23 cellular contexts compared by ENCODE assay signal in the genomic region with DNA sequence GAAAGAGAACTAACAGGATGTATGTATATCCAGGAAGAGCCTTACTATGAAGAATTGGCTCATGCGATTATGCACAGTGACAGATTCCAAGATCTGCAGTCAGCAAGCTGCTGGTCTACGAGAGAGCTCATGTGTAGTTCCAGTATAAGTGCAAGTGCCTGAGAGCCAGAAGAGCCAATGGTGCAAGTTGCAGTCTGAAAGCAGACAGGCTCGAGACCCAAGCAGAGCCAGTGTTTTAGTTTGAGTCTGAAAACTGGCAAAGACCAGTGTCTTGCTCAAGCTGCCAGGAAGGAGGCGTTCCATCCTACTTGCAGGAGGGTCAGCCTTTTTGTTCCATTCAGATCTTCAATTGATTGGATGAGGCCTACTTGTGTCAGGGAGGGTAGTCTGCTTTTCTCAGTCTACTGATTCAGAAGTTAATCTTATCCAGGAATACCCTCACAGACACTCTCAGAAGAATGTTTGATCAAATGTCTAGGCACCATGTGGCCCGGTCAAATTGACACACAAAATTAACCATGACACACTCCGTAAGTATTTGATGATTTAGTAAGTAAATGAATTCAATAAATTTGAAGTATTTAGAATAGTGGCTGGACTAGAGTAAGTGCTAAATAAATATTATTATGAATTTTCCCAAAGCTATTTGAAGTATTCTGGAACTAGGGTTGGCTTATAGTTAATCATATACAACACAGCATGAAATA.
"Had no signal": no experiment of that assay in that cellular context is flagged by ENCODE, and none has a peak within 500 bp of the region (broad histone marks: within the 10 kb centered on the region; RNA-seq: fewer than 3 reads in every experiment).

No MANE protein-coding gene starts in this region.

- H3K27ac Mint-ChIP-seq: activated CD4-positive, alpha-beta T cell treated with anti-CD3 and anti-CD28 coated beads, Interleukin-2, amount 10 ng/mL, durations not matched to agents 7 days and 5 days; activated T-cell treated with anti-CD3 and anti-CD28 coated beads, Interleukin-2, amount 50 U/mL, for 72 hours; immature natural killer cell; nephron progenitor cell; T-helper 1 cell treated with Interleukin-12 subunit alpha and Interleukin-12 subunit beta and Interleukin-4 antibody, amounts not matched to agents 30 μg/mL and 1 μg/mL, for 36 hours had no signal

- H3K36me3 ChIP-seq: breast epithelium, gastroesophageal sphincter, heart right ventricle, tibial nerve had no signal

- H3K4me1 ChIP-seq: breast epithelium, gastroesophageal sphincter, tibial nerve had no signal

- H3K4me1 Mint-ChIP-seq: activated CD4-positive, alpha-beta T cell treated with anti-CD3 and anti-CD28 coated beads, Interleukin-2, amount 10 ng/mL, durations not matched to agents 7 days and 5 days; immature natural killer cell; nephron progenitor cell had no signal

- DNase-seq: activated CD4-positive, alpha-beta T cell treated with anti-CD3 and anti-CD28 coated beads, Interleukin-2, amount 10 ng/mL, durations not matched to agents 7 days and 5 days; activated CD8-positive, alpha-beta memory T cell treated with anti-CD3 and anti-CD28 coated beads, Interleukin-2, amount 50 U/mL, for 4 hours; activated effector memory CD4-positive, alpha-beta T cell treated with anti-CD3 and anti-CD28 coated beads, Interleukin-2, amount 50 U/mL, for 16 hours; activated naive CD4-positive, alpha-beta T cell treated with anti-CD3 and anti-CD28 coated beads, Interleukin-2, amount 50 U/mL, for 16 hours; activated T-cell treated with anti-CD3 and anti-CD28 coated beads, Interleukin-2, amount 50 U/mL, for 72 hours; aorta; cortex of kidney; erythroblast; heart right ventricle; immature natural killer cell; nephron progenitor cell; occipital lobe; retina; stimulated activated CD4-positive, alpha-beta T cell treated with anti-CD3 and anti-CD28 coated beads, Interleukin-12 subunit alpha, Interleukin-12 subunit beta, amount 100 ng/mL, for 4 hours; stimulated activated CD4-positive, alpha-beta T cell treated with anti-CD3 and anti-CD28 coated beads, Interleukin-1b, Interleukin-23, amount 100 ng/mL, for 48 hours; stimulated activated naive CD8-positive, alpha-beta T cell treated with anti-CD3 and anti-CD28 coated beads, Interleukin-15, Interleukin-2, amounts not matched to agents 100 U/mL and 50 U/mL, for 24 hours; substantia nigra had no signal

- ATAC-seq: activated T-cell treated with anti-CD3 and anti-CD28 coated beads, Interleukin-2, amount 50 U/mL, for 72 hours; gastroesophageal sphincter; heart right ventricle; stimulated activated naive CD8-positive, alpha-beta T cell treated with anti-CD3 and anti-CD28 coated beads, Interleukin-15, Interleukin-2, amounts not matched to agents 100 U/mL and 50 U/mL, for 24 hours had no signal

- H3K9me3 ChIP-seq: breast epithelium, gastroesophageal sphincter, heart right ventricle, tibial nerve had no signal

- H3K27me3 Mint-ChIP-seq: activated CD4-positive, alpha-beta T cell treated with anti-CD3 and anti-CD28 coated beads, Interleukin-2, amount 10 ng/mL, durations not matched to agents 7 days and 5 days had no signal

- H3K4me3 Mint-ChIP-seq: activated CD4-positive, alpha-beta T cell treated with anti-CD3 and anti-CD28 coated beads, Interleukin-2, amount 10 ng/mL, durations not matched to agents 7 days and 5 days; activated T-cell treated with anti-CD3 and anti-CD28 coated beads, Interleukin-2, amount 50 U/mL, for 72 hours; immature natural killer cell; nephron progenitor cell; T-helper 1 cell treated with Interleukin-12 subunit alpha and Interleukin-12 subunit beta and Interleukin-4 antibody, amounts not matched to agents 30 μg/mL and 1 μg/mL, for 36 hours had no signal

- H3K36me3 Mint-ChIP-seq: immature natural killer cell had no signal

- H3K27me3 ChIP-seq: breast epithelium, gastroesophageal sphincter, heart right ventricle, tibial nerve had no signal

- H3K4me3 ChIP-seq: breast epithelium, gastroesophageal sphincter, heart right ventricle, tibial nerve had no signal

- FAIRE-seq: endometrium, urothelium cell line had no signal

- H3K9me3 Mint-ChIP-seq: activated CD4-positive, alpha-beta T cell treated with anti-CD3 and anti-CD28 coated beads, Interleukin-2, amount 10 ng/mL, durations not matched to agents 7 days and 5 days; immature natural killer cell; nephron progenitor cell; T-helper 1 cell treated with Interleukin-12 subunit alpha and Interleukin-12 subunit beta and Interleukin-4 antibody, amounts not matched to agents 30 μg/mL and 1 μg/mL, for 36 hours had no signal

- H3K27ac ChIP-seq: breast epithelium, gastroesophageal sphincter, heart right ventricle, tibial nerve had no signal
